In genomic region chr2:100529900-100530299, GRCh38 we compare ENCODE assay signal across 31 cellular contexts. TPM values are rescaled to one million over a fixed set of nuclear protein-coding genes. Genes with fewer than 3 reads are reported as not detected.
"Had no signal": no experiment of that assay in that cellular context is flagged by ENCODE, and none has a peak within 500 bp of the region (broad histone marks: within the 10 kb centered on the region; RNA-seq: fewer than 3 reads in every experiment).

No MANE protein-coding gene starts in this region.

- H3K36me3 Mint-ChIP-seq: activated CD8-positive, alpha-beta memory T cell treated with anti-CD3 and anti-CD28 coated beads, Interleukin-2, amount 10 ng/mL, durations not matched to agents 7 days and 5 days; WTC11 had no signal

- H3K27ac ChIP-seq: ascending aorta, body of pancreas, PC-9, SJSA1 had no signal

- H3K4me2 ChIP-seq: PC-9 had no signal

- H3K4me1 Mint-ChIP-seq: activated naive CD8-positive, alpha-beta T cell treated with anti-CD3 and anti-CD28 coated beads, Interleukin-2, amount 50 U/mL, for 24 hours; central memory CD8-positive, alpha-beta T cell had no signal

- DNase-seq: activated CD4-positive, alpha-beta T cell treated with anti-CD3 and anti-CD28 coated beads for 48 hours; activated CD4-positive, alpha-beta T cell treated with anti-CD3 and anti-CD28 coated beads, Interleukin-2, amount 50 U/mL, for 4 hours; activated CD4-positive, CD25-positive, alpha-beta regulatory T cell treated with anti-CD3 and anti-CD28 coated beads, Interleukin-2, amount 50 U/mL, for 72 hours; activated CD8-positive, alpha-beta memory T cell treated with anti-CD3 and anti-CD28 coated beads, Interleukin-2, amount 10 ng/mL, durations not matched to agents 7 days and 5 days; activated effector memory CD4-positive, alpha-beta T cell treated with anti-CD3 and anti-CD28 coated beads, Interleukin-2, amount 50 U/mL, for 16 hours; activated naive CD4-positive, alpha-beta T cell treated with Interleukin-2 at 50 U/mL for 16 hours; activated naive CD8-positive, alpha-beta T cell treated with anti-CD3 and anti-CD28 coated beads, Interleukin-2, amount 50 U/mL, for 24 hours; activated T-cell treated with anti-CD3 and anti-CD28 coated beads, Interleukin-2, amount 50 U/mL, for 24 hours; amniotic stem cell; body of pancreas; Karpas-422; NCI-H1092; NCI-H1417; NCI-H1694; NCI-H2029 treated with DMSO at 0.1 percent for 48 hours; NCI-H345; NCI-H510A; NCI-H526 treated with DMSO at 0.1 percent for 48 hours; PC-9; RPMI8226; SHP77; SW 1271 had no signal

- H3K36me3 ChIP-seq: ascending aorta, SJSA1 had no signal

- H3K4me3 ChIP-seq: ascending aorta, body of pancreas, K562, PC-9, SJSA1 had no signal

- H3K27ac Mint-ChIP-seq: activated CD8-positive, alpha-beta memory T cell treated with anti-CD3 and anti-CD28 coated beads, Interleukin-2, amount 10 ng/mL, durations not matched to agents 7 days and 5 days; activated naive CD4-positive, alpha-beta T cell treated with anti-CD3 and anti-CD28 coated beads, Interleukin-2, amount 50 U/mL, for 72 hours; activated naive CD8-positive, alpha-beta T cell treated with anti-CD3 and anti-CD28 coated beads, Interleukin-2, amount 50 U/mL, for 24 hours; activated T-cell treated with anti-CD3 and anti-CD28 coated beads, Interleukin-2, amount 50 U/mL, for 24 hours; activated T-helper 1 cell treated with anti-CD3 and anti-CD28 coated beads, Interleukin-12 subunit alpha, Interleukin-12 subunit beta, Interleukin-2, Interleukin-4 antibody, amounts not matched to agents 30 ng/mL and 10 ng/mL and 1 ng/mL, durations not matched to agents 14 hours and 24 hours and 36 hours; T-helper 1 cell treated with Interleukin-12 subunit alpha and Interleukin-12 subunit beta and Interleukin-4 antibody, amounts not matched to agents 30 μg/mL and 1 μg/mL, for 36 hours; WTC11 had no signal

- H2AFZ ChIP-seq: PC-9 had no signal

- H3K4me1 ChIP-seq: ascending aorta, body of pancreas, SJSA1 had no signal

- ATAC-seq: activated CD8-positive, alpha-beta memory T cell treated with anti-CD3 and anti-CD28 coated beads, Interleukin-2, amount 10 ng/mL, durations not matched to agents 7 days and 5 days; activated naive CD4-positive, alpha-beta T cell treated with anti-CD3 and anti-CD28 coated beads, Interleukin-2, amount 50 U/mL, for 72 hours; activated naive CD8-positive, alpha-beta T cell treated with anti-CD3 and anti-CD28 coated beads, Interleukin-2, amount 50 U/mL, for 24 hours; body of pancreas; K562; SK-N-SH treated with all-trans-retinoic acid at 6 μM for 48 hours; WTC11 had no signal

- H3K4me3 Mint-ChIP-seq: activated CD8-positive, alpha-beta memory T cell treated with anti-CD3 and anti-CD28 coated beads, Interleukin-2, amount 10 ng/mL, durations not matched to agents 7 days and 5 days; activated naive CD8-positive, alpha-beta T cell treated with anti-CD3 and anti-CD28 coated beads, Interleukin-2, amount 50 U/mL, for 24 hours; activated T-cell treated with anti-CD3 and anti-CD28 coated beads, Interleukin-2, amount 50 U/mL, for 24 hours; activated T-helper 1 cell treated with anti-CD3 and anti-CD28 coated beads, Interleukin-12 subunit alpha, Interleukin-12 subunit beta, Interleukin-2, Interleukin-4 antibody, amounts not matched to agents 30 ng/mL and 10 ng/mL and 1 ng/mL, durations not matched to agents 14 hours and 24 hours and 36 hours; central memory CD8-positive, alpha-beta T cell; T-helper 1 cell treated with Interleukin-12 subunit alpha and Interleukin-12 subunit beta and Interleukin-4 antibody, amounts not matched to agents 30 μg/mL and 1 μg/mL, for 36 hours; WTC11 had no signal

- H3K9me3 ChIP-seq: ascending aorta, body of pancreas, SJSA1 had no signal

- H3K27me3 ChIP-seq: ascending aorta, body of pancreas, SJSA1 had no signal

- H3K9me3 Mint-ChIP-seq: activated naive CD4-positive, alpha-beta T cell treated with anti-CD3 and anti-CD28 coated beads, Interleukin-2, amount 50 U/mL, for 72 hours; activated T-cell treated with anti-CD3 and anti-CD28 coated beads, Interleukin-2, amount 50 U/mL, for 24 hours; activated T-helper 1 cell treated with anti-CD3 and anti-CD28 coated beads, Interleukin-12 subunit alpha, Interleukin-12 subunit beta, Interleukin-2, Interleukin-4 antibody, amounts not matched to agents 30 ng/mL and 10 ng/mL and 1 ng/mL, durations not matched to agents 14 hours and 24 hours and 36 hours; central memory CD8-positive, alpha-beta T cell; T-helper 1 cell treated with Interleukin-12 subunit alpha and Interleukin-12 subunit beta and Interleukin-4 antibody, amounts not matched to agents 30 μg/mL and 1 μg/mL, for 36 hours had no signal

RNA-seq across cellular contexts. Expression of gene NMS, which starts 59.6 kb away (rescaled TPM):
- total RNA-seq: activated CD8-positive, alpha-beta memory T cell treated with anti-CD3 and anti-CD28 coated beads, Interleukin-2, amount 10 ng/mL, durations not matched to agents 7 days and 5 days; activated naive CD4-positive, alpha-beta T cell treated with anti-CD3 and anti-CD28 coated beads, Interleukin-2, amount 50 U/mL, for 72 hours; activated T-helper 1 cell treated with anti-CD3 and anti-CD28 coated beads, Interleukin-12 subunit alpha, Interleukin-12 subunit beta, Interleukin-2, Interleukin-4 antibody, amounts not matched to agents 30 ng/mL and 10 ng/mL and 1 ng/mL, durations not matched to agents 14 hours and 24 hours and 36 hours; ascending aorta; body of pancreas; K562; PC-9; SJSA1; WTC11 had no signal
